13 cellular contexts compared by ENCODE assay signal in the genomic region with DNA sequence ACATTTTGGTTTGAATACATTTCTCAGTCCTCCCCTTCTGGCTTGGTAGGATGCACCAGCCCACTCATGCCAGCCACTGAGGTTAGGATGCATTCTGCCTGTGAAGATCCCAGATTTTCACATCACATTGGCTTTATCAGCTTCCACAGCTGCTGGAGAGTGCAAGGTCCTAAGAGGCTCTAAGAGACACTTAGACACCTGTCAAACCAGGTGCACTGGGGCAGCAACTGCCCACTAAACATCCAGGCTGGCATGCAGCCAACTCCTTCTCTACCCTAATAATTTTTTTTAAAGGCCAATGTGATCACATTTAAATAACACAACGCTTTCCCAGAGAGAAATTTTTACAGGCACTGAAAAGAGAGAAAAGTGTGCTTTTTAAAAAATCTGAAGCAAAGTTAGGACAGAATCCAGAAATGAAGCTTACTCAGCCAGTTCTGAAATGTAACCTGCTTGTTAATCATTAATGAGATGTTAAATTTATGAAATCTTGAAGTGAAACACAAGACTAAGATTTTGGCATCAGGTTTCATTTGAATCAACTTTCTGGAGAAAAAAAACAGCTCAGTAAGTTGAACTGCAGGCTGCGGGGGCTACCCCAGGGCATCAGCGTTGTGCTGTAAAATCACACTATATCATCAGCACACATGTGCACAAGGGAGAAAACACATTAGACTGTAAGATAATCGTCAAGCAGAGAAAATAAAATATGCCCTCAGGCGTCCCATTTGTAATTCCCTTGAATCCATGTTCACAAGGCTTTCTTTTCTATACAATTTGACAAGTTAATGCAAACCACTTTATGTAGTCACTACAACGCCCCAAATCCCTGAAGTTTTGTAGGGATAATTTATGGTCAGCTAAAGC.
DNase-seq lines count a peak whose midpoint lies in the region; ATAC-seq and TF ChIP-seq lines count a peak whose summit lies in the region.
"Had no signal": no experiment of that assay in that cellular context is flagged by ENCODE, and none has a peak within 500 bp of the region (broad histone marks: within the 10 kb centered on the region; RNA-seq: fewer than 3 reads in every experiment).

No MANE protein-coding gene starts in this region.

- no peaks in the 10 kb centered on the region for H3K9me3 Mint-ChIP-seq in glutamatergic neuron (ENCODE audit: unreplicated experiment)
- H3K9me3 Mint-ChIP-seq in CD8-positive, alpha-beta T cell: no peaks in the 10 kb centered on the region

- H3K4me3 ChIP-seq in CD8-positive, alpha-beta T cell (ENCODE audit: low read depth, low read length): no peak overlapping the region
- H3K4me3 ChIP-seq: heart left ventricle, tibial artery had no signal

- H3K36me3 ChIP-seq in CD8-positive, alpha-beta T cell (ENCODE audit: insufficient read depth, low read length): no peaks in the 10 kb centered on the region
- H3K36me3 ChIP-seq: heart left ventricle, tibial artery had no signal

- peak overlapping the region; percentile 87 for H3K27ac ChIP-seq in 22Rv1
- no peak overlapping the region for H3K27ac ChIP-seq in CD8-positive, alpha-beta T cell (ENCODE audit: low read depth, low read length)
- H3K27ac ChIP-seq: heart left ventricle, tibial artery had no signal

- POLR2A ChIA-PET in CD8-positive, alpha-beta T cell (lab: Charles Lee): no interaction called here

- H3K4me1 Mint-ChIP-seq in glutamatergic neuron (ENCODE audit: low read depth, unreplicated experiment): peaks cover 9% of the 10 kb centered on the region
- H3K4me1 Mint-ChIP-seq in CD8-positive, alpha-beta T cell (ENCODE audit: low read depth): no peaks in the 10 kb centered on the region

- intact Hi-C loops in left colon (cut with DNase I, micrococcal nuclease): no loop called here
- intact Hi-C loops in CD8-positive, alpha-beta T cell (cut with DNase I, micrococcal nuclease): no loop called here

- H3K27ac Mint-ChIP-seq in glutamatergic neuron (ENCODE audit: unreplicated experiment): no peak overlapping the region
- no peak overlapping the region for H3K27ac Mint-ChIP-seq in CD8-positive, alpha-beta T cell
- H3K27ac Mint-ChIP-seq: activated naive CD8-positive, alpha-beta T cell had no signal

- ATAC-seq in HG03571 (IDR thresholded peaks at IDR 0.05; ENCODE audit: unreplicated experiment) (no peak), left colon (no peak)
- ATAC-seq in CD8-positive, alpha-beta T cell: no peak
- ATAC-seq: heart left ventricle had no signal

- no peaks in the 10 kb centered on the region for H3K9me3 ChIP-seq in CD8-positive, alpha-beta T cell (ENCODE audit: low read length)
- H3K9me3 ChIP-seq: heart left ventricle, tibial artery had no signal

- no peak for TF ChIP-seq CTCF in 22Rv1 (IDR thresholded peaks at IDR 0.05)
- no peak for TF ChIP-seq CTCF in glutamatergic neuron (IDR thresholded peaks at IDR 0.05; ENCODE audit: partially characterized antibody, unreplicated experiment)
- no peak for TF ChIP-seq CTCF in CD8-positive, alpha-beta T cell (IDR thresholded peaks at IDR 0.05)

- H3K36me3 Mint-ChIP-seq in glutamatergic neuron (ENCODE audit: unreplicated experiment): no peaks in the 10 kb centered on the region
- H3K36me3 Mint-ChIP-seq in CD8-positive, alpha-beta T cell: no peaks in the 10 kb centered on the region
- H3K36me3 Mint-ChIP-seq: activated naive CD8-positive, alpha-beta T cell had no signal

- H3K4me1 ChIP-seq in CD8-positive, alpha-beta T cell (ENCODE audit: insufficient read depth, low read length): no peaks in the 10 kb centered on the region
- H3K4me1 ChIP-seq: heart left ventricle, tibial artery had no signal

- H3K4me3 Mint-ChIP-seq in glutamatergic neuron (ENCODE audit: unreplicated experiment): no peak overlapping the region
- no peak overlapping the region for H3K4me3 Mint-ChIP-seq in CD8-positive, alpha-beta T cell
- H3K4me3 Mint-ChIP-seq: activated naive CD8-positive, alpha-beta T cell had no signal

- H3K27me3 Mint-ChIP-seq in glutamatergic neuron (ENCODE audit: unreplicated experiment): no peaks in the 10 kb centered on the region
- H3K27me3 Mint-ChIP-seq in CD8-positive, alpha-beta T cell (ENCODE audit: low read depth): no peaks in the 10 kb centered on the region
- H3K27me3 Mint-ChIP-seq: activated naive CD8-positive, alpha-beta T cell had no signal

- H3K27me3 ChIP-seq in CD8-positive, alpha-beta T cell (ENCODE audit: insufficient read depth, low read length): no peaks in the 10 kb centered on the region
- H3K27me3 ChIP-seq: heart left ventricle, tibial artery had no signal

- CTCF ChIA-PET in CD8-positive, alpha-beta T cell (lab: Charles Lee): no interaction called here

- peak; percentile 9 for DNase-seq in HT-29 (ENCODE audit: low spot score)
- DNase-seq in NCI-H345 (lab: John Stamatoyannopoulos, UW): peak; percentile 81
- DNase-seq in glutamatergic neuron: peak; percentile 12
- DNase-seq in germinal center (ENCODE audit: low spot score): no peak
- no peak for DNase-seq in left colon
- DNase-seq in CD8-positive, alpha-beta T cell: no peak
- DNase-seq: DND-41, heart left ventricle, Right ventricle myocardium superior, tibial artery had no signal

Comparison
In these comparisons a context has a peak if more than half of its experiments do, and no peak if none do; other contexts are left out.
1. DNase-seq: peak in HT-29 (single experiment), NCI-H345 (single experiment) and glutamatergic neuron (single experiment); none in germinal center (single experiment), left colon (0 of 2) and CD8-positive, alpha-beta T cell (0 of 7).